15 cellular contexts compared by ENCODE assay signal in genomic region chr15:28913171-28913765, GRCh38. TPM values are rescaled to one million over a fixed set of nuclear protein-coding genes. Genes with fewer than 3 reads are reported as not detected.
DNase-seq lines count a peak whose midpoint lies in the region; ATAC-seq and TF ChIP-seq lines count a peak whose summit lies in the region.
"Had no signal": no experiment of that assay in that cellular context is flagged by ENCODE, and none has a peak within 500 bp of the region (broad histone marks: within the 10 kb centered on the region; RNA-seq: fewer than 3 reads in every experiment).

No MANE protein-coding gene starts in this region.

- H3K27me3 ChIP-seq in spleen (replicated peaks in 1 of 7) = peaks cover 0 to 8% (median 0%) of the 10 kb centered on the region in 7 donors

- intact Hi-C loops in spleen (cut with DNase I; ENCODE audit: low total_unique reads) = no loop called here
- intact Hi-C loops in mucosa of descending colon (cut with DNase I, micrococcal nuclease) = no loop called here

- CTCF ChIA-PET in RWPE1 (lab: Yijun Ruan, JAX) = interaction anchor here (0.6 to 1.2 kb wide), 2 partner anchors 94 to 189 kb away, joined by 3 to 4 read pairs; no protein-coding TSS in a partner anchor

- H3K4me1 ChIP-seq in spleen (peaks cover 0 to 19% (median 5%) of the 10 kb centered on the region in 6 donors), mucosa of descending colon (ENCODE audit: low read depth) (no peaks in the 10 kb centered on the region)
- H3K4me1 ChIP-seq: tibial artery had no signal

- H3K27ac ChIP-seq in spleen (no peak overlapping the region), RWPE1 (no peak overlapping the region)
- H3K27ac ChIP-seq: epithelial cell of prostate, tibial artery had no signal

- H3K9me3 ChIP-seq in spleen = no peaks in the 10 kb centered on the region
- no peaks in the 10 kb centered on the region for H3K9me3 ChIP-seq in mucosa of descending colon
- H3K9me3 ChIP-seq: tibial artery had no signal

- peak; percentile 6 for DNase-seq in activated naive CD4-positive, alpha-beta T cell treated with anti-CD3 and anti-CD28 coated beads, Interleukin-2, amount 50 U/mL, for 16 hours
- no peak for DNase-seq in activated naive CD4-positive, alpha-beta T cell treated with Interleukin-2 at 50 U/mL for 16 hours
- peak; percentile 37 for DNase-seq in hepatic stellate cell (ENCODE audit: low spot score)
- DNase-seq in spleen = peak; percentile 74
- no peak for DNase-seq in mucosa of descending colon
- DNase-seq in RWPE1 (ENCODE audit: low spot score) = no peak
- DNase-seq in stimulated activated CD4-positive, alpha-beta T cell treated with anti-CD3 and anti-CD28 coated beads, Interleukin-1b, Interleukin-23, amount 100 ng/mL, for 48 hours = no peak
- DNase-seq: activated CD4-positive, alpha-beta T cell treated with anti-CD3 and anti-CD28 coated beads, Interleukin-2, amount 50 U/mL, for 1 hour; NCI-H1092; occipital lobe; RPMI8226 had no signal

- POLR2A ChIA-PET in RWPE1 (lab: Yijun Ruan, JAX; ENCODE audit: low non-redundant PET) = no interaction called here

- TF ChIP-seq CTCF in spleen (IDR thresholded peaks at IDR 0.05 in 8 of 11, conservative IDR thresholded peaks at IDR 0.05 in 3 of 11) (peak in 2 of 11 experiments; percentile 13 to 16), mucosa of descending colon (IDR thresholded peaks at IDR 0.05) (no peak), RWPE1 (conservative IDR thresholded peaks at IDR 0.05; ENCODE audit: low read depth) (no peak)

- ATAC-seq in SK-N-SH treated with all-trans-retinoic acid at 6 μM for 48 hours (peak; percentile 52; the same call in 1 of the 3 replicates), mucosa of descending colon (no peak)

- H3K36me3 ChIP-seq in spleen (no peaks in the 10 kb centered on the region), mucosa of descending colon (ENCODE audit: low read depth) (no peaks in the 10 kb centered on the region)
- H3K36me3 ChIP-seq: tibial artery had no signal

- H3K4me3 ChIP-seq in spleen (no peak overlapping the region), mucosa of descending colon (no peak overlapping the region)
- H3K4me3 ChIP-seq: lung, tibial artery had no signal

- no peak for TF ChIP-seq POLR2A in spleen (IDR thresholded peaks at IDR 0.05)

- 72 to 84% (median 84%) methylated on average over 5 to 9 of the region's 9 CpGs for WGBS in spleen, 5 donors

TF ChIP-seq in SK-N-SH treated with all-trans-retinoic acid at 6 μM for 48 hours, 23 proteins besides CTCF, POLR2A, EP300 and RAD21 (continues in another document):
- TF ChIP-seq CSDC2 (CRISPR knock-in tag; IDR thresholded peaks at IDR 0.05) = no peak
- no peak for TF ChIP-seq TCF4 (CRISPR knock-in tag; IDR thresholded peaks at IDR 0.05; ENCODE audit: borderline replicate concordance)
- TF ChIP-seq, protein P1, sequence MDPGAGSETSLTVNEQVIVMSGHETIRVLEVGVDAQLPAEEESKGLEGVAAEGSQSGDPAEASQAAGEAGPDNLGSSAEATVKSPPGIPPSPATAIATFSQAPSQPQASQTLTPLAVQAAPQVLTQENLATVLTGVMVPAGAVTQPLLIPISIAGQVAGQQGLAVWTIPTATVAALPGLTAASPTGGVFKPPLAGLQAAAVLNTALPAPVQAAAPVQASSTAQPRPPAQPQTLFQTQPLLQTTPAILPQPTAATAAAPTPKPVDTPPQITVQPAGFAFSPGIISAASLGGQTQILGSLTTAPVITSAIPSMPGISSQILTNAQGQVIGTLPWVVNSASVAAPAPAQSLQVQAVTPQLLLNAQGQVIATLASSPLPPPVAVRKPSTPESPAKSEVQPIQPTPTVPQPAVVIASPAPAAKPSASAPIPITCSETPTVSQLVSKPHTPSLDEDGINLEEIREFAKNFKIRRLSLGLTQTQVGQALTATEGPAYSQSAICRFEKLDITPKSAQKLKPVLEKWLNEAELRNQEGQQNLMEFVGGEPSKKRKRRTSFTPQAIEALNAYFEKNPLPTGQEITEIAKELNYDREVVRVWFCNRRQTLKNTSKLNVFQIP (CRISPR knock-in tag; IDR thresholded peaks at IDR 0.05; ENCODE audit: borderline replicate concordance, low read depth) = no peak
- TF ChIP-seq ARNTL (CRISPR knock-in tag; IDR thresholded peaks at IDR 0.05; ENCODE audit: borderline replicate concordance, low read depth) = no peak
- TF ChIP-seq, protein P2, sequence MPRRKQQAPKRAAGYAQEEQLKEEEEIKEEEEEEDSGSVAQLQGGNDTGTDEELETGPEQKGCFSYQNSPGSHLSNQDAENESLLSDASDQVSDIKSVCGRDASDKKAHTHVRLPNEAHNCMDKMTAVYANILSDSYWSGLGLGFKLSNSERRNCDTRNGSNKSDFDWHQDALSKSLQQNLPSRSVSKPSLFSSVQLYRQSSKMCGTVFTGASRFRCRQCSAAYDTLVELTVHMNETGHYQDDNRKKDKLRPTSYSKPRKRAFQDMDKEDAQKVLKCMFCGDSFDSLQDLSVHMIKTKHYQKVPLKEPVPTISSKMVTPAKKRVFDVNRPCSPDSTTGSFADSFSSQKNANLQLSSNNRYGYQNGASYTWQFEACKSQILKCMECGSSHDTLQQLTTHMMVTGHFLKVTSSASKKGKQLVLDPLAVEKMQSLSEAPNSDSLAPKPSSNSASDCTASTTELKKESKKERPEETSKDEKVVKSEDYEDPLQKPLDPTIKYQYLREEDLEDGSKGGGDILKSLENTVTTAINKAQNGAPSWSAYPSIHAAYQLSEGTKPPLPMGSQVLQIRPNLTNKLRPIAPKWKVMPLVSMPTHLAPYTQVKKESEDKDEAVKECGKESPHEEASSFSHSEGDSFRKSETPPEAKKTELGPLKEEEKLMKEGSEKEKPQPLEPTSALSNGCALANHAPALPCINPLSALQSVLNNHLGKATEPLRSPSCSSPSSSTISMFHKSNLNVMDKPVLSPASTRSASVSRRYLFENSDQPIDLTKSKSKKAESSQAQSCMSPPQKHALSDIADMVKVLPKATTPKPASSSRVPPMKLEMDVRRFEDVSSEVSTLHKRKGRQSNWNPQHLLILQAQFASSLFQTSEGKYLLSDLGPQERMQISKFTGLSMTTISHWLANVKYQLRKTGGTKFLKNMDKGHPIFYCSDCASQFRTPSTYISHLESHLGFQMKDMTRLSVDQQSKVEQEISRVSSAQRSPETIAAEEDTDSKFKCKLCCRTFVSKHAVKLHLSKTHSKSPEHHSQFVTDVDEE (CRISPR knock-in tag; IDR thresholded peaks at IDR 0.05) = no peak
- TF ChIP-seq, protein P3, sequence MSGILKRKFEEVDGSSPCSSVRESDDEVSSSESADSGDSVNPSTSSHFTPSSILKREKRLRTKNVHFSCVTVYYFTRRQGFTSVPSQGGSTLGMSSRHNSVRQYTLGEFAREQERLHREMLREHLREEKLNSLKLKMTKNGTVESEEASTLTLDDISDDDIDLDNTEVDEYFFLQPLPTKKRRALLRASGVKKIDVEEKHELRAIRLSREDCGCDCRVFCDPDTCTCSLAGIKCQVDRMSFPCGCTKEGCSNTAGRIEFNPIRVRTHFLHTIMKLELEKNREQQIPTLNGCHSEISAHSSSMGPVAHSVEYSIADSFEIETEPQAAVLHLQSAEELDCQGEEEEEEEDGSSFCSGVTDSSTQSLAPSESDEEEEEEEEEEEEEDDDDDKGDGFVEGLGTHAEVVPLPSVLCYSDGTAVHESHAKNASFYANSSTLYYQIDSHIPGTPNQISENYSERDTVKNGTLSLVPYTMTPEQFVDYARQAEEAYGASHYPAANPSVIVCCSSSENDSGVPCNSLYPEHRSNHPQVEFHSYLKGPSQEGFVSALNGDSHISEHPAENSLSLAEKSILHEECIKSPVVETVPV (CRISPR knock-in tag; IDR thresholded peaks at IDR 0.05) = no peak
- TF ChIP-seq ZNF8 (CRISPR knock-in tag; IDR thresholded peaks at IDR 0.05) = no peak
- TF ChIP-seq CREB5 (CRISPR knock-in tag; IDR thresholded peaks at IDR 0.05; ENCODE audit: low read depth) = no peak
- TF ChIP-seq PPARA (CRISPR knock-in tag; IDR thresholded peaks at IDR 0.05; ENCODE audit: borderline replicate concordance) = no peak
- TF ChIP-seq ZNF565 (CRISPR knock-in tag; conservative IDR thresholded peaks at IDR 0.05; ENCODE audit: low read depth) = no peak
- TF ChIP-seq ZC3H10 (CRISPR knock-in tag; IDR thresholded peaks at IDR 0.05) = no peak
- TF ChIP-seq ZNF70 (CRISPR knock-in tag; IDR thresholded peaks at IDR 0.05) = no peak
- TF ChIP-seq BACH2 (CRISPR knock-in tag; IDR thresholded peaks at IDR 0.05; ENCODE audit: borderline replicate concordance) = no peak
- TF ChIP-seq ZFP30 (CRISPR knock-in tag; IDR thresholded peaks at IDR 0.05) = no peak
- no peak for TF ChIP-seq ISL1 (CRISPR knock-in tag; IDR thresholded peaks at IDR 0.05)
- TF ChIP-seq, protein P4, sequence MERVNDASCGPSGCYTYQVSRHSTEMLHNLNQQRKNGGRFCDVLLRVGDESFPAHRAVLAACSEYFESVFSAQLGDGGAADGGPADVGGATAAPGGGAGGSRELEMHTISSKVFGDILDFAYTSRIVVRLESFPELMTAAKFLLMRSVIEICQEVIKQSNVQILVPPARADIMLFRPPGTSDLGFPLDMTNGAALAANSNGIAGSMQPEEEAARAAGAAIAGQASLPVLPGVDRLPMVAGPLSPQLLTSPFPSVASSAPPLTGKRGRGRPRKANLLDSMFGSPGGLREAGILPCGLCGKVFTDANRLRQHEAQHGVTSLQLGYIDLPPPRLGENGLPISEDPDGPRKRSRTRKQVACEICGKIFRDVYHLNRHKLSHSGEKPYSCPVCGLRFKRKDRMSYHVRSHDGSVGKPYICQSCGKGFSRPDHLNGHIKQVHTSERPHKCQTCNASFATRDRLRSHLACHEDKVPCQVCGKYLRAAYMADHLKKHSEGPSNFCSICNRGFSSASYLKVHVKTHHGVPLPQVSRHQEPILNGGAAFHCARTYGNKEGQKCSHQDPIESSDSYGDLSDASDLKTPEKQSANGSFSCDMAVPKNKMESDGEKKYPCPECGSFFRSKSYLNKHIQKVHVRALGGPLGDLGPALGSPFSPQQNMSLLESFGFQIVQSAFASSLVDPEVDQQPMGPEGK (CRISPR knock-in tag; IDR thresholded peaks at IDR 0.05; ENCODE audit: borderline replicate concordance) = no peak
- no peak for TF ChIP-seq TOX (CRISPR knock-in tag; IDR thresholded peaks at IDR 0.05; ENCODE audit: borderline replicate concordance)
- TF ChIP-seq SNAI2 (CRISPR knock-in tag; IDR thresholded peaks at IDR 0.05) = no peak
- no peak for TF ChIP-seq ESRRG (CRISPR knock-in tag; IDR thresholded peaks at IDR 0.05)

RNA-seq across cellular contexts. Expression of gene APBA2, which starts 27.5 kb away (rescaled TPM):
- total RNA-seq in spleen (10 to 100 TPM; 15.5 to 33.8 (median 19.2) TPM), mucosa of descending colon (1 to 10 TPM in 2 of 3 donors, under 1 TPM in 1; 0.69 to 2.0 (median 1.2) TPM)
- 1 to 10 TPM; 5.8 to 6.6 (median 6.4) TPM for polyA plus RNA-seq in spleen

Comparison
In these comparisons a context has a peak if more than half of its experiments do, and no peak if none do; other contexts are left out.
1. DNase-seq: peak in activated naive CD4-positive, alpha-beta T cell treated with anti-CD3 and anti-CD28 coated beads, Interleukin-2, amount 50 U/mL, for 16 hours (single experiment), hepatic stellate cell (single experiment) and spleen (single experiment); none in activated naive CD4-positive, alpha-beta T cell treated with Interleukin-2 at 50 U/mL for 16 hours (single experiment), mucosa of descending colon (0 of 3), RWPE1 (single experiment) and stimulated activated CD4-positive, alpha-beta T cell treated with anti-CD3 and anti-CD28 coated beads, Interleukin-1b, Interleukin-23, amount 100 ng/mL, for 48 hours (single experiment).
2. RNA of gene APBA2, which starts 27.5 kb away (total RNA-seq): 15.5 to 33.8 TPM in spleen; 0.69 to 2.0 TPM in mucosa of descending colon; every median in the first group is over 4 times any median in the second.